1 cellular context compared by ENCODE assay signal in genomic region chr21:15301014-15301413, GRCh38.
TF ChIP-seq lines count a peak whose summit lies in the region.

No MANE protein-coding gene starts in this region.

TF ChIP-seq in GM23338, 12 proteins besides CTCF, POLR2A, EP300 and RAD21 (continued from another document):
- TF ChIP-seq REST (IDR thresholded peaks at IDR 0.05; ENCODE audit: unreplicated experiment) (no peak), POLR2AphosphoS5 (IDR thresholded peaks at IDR 0.05; ENCODE audit: low read depth) (no peak), ETS1 (IDR thresholded peaks at IDR 0.05) (no peak), EZH2 (IDR thresholded peaks at IDR 0.05; ENCODE audit: low read depth, unreplicated experiment) (no peak), JUNB (IDR thresholded peaks at IDR 0.05; ENCODE audit: unreplicated experiment) (no peak)
